ENCODE assay signal across 13 cellular contexts in the genomic region with DNA sequence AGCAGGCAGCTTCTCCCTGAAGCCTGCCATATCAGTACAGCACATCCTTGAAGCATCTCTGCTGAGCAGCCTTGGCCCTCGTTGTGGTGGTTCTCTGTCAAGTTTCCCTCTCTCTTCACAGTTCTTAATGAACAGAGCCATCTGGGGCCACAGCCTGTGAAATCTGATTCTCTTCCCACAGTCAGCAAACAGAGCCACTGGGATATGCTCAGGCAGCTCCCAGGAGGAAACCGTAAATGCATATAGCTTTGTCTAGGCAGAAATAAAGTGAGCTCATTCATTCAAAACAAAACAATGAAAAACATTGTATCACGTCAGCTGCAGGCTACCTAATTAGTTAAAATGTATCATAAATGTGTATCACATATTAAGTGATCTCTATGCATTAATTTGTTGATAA.
DNase-seq lines count a peak whose midpoint lies in the region; ATAC-seq, FAIRE-seq and TF ChIP-seq lines count a peak whose summit lies in the region.
"Had no signal": no experiment of that assay in that cellular context is flagged by ENCODE, and none has a peak within 500 bp of the region (broad histone marks: within the 10 kb centered on the region; RNA-seq: fewer than 3 reads in every experiment).

No MANE protein-coding gene starts in this region.

- FAIRE-seq in bronchial epithelial cell (lab: Jason Lieb, UNC): no peak
- FAIRE-seq: G401.6 had no signal

- peaks cover 4% of the 10 kb centered on the region for H3K27me3 Mint-ChIP-seq in nephron (ENCODE audit: low read depth)
- H3K27me3 Mint-ChIP-seq: activated B cell treated with CpG ODN at 0.5 μM for 24 hours had no signal

- H3K4me3 ChIP-seq in bronchial epithelial cell (ENCODE audit: low read depth, low read length): no peak overlapping the region
- H3K4me3 ChIP-seq: gastroesophageal sphincter had no signal

- H3K27me3 ChIP-seq in bronchial epithelial cell (ENCODE audit: control insufficient read depth, insufficient read depth, low read length): no peaks in the 10 kb centered on the region

- peak overlapping the region; percentile 20 to 41 (median 37) for H3K27ac Mint-ChIP-seq in nephron
- H3K27ac Mint-ChIP-seq: activated B cell treated with CpG ODN at 0.5 μM for 24 hours; activated naive CD8-positive, alpha-beta T cell treated with anti-CD3 and anti-CD28 coated beads, Interleukin-2, amount 50 U/mL, for 24 hours had no signal

- no peaks in the 10 kb centered on the region for H3K9me3 Mint-ChIP-seq in nephron

- H3K36me3 Mint-ChIP-seq in nephron (ENCODE audit: low read depth): peaks cover 3% of the 10 kb centered on the region

- TF ChIP-seq CTCF in bronchial epithelial cell (IDR thresholded peaks at IDR 0.05; ENCODE audit: insufficient read depth, low read length, severe bottlenecking) (no peak), nephron (IDR thresholded peaks at IDR 0.05; ENCODE audit: unreplicated experiment in 3 of 3) (no peak)

- no peak overlapping the region for H3K4me3 Mint-ChIP-seq in nephron
- H3K4me3 Mint-ChIP-seq: activated B cell treated with CpG ODN at 0.5 μM for 24 hours; activated naive CD8-positive, alpha-beta T cell treated with anti-CD3 and anti-CD28 coated beads, Interleukin-2, amount 50 U/mL, for 24 hours had no signal

- ATAC-seq in GM21423 (IDR thresholded peaks at IDR 0.05; ENCODE audit: unreplicated experiment): no peak
- ATAC-seq: activated naive CD8-positive, alpha-beta T cell treated with anti-CD3 and anti-CD28 coated beads, Interleukin-2, amount 50 U/mL, for 24 hours; gastroesophageal sphincter had no signal

- H3K4me1 Mint-ChIP-seq in nephron: peaks cover 32% of the 10 kb centered on the region
- H3K4me1 Mint-ChIP-seq: activated naive CD8-positive, alpha-beta T cell treated with anti-CD3 and anti-CD28 coated beads, Interleukin-2, amount 50 U/mL, for 24 hours had no signal

- no peaks in the 10 kb centered on the region for H3K36me3 ChIP-seq in bronchial epithelial cell (ENCODE audit: control insufficient read depth, insufficient read depth, low read length)
- H3K36me3 ChIP-seq: gastroesophageal sphincter had no signal

- DNase-seq in EH (ENCODE audit: low read depth) (peak; percentile 77), NCI-H2029 (lab: John Stamatoyannopoulos, UW) (peak; percentile 60), bronchial epithelial cell (ENCODE audit: low read depth) (peak; percentile 90), SW 1271 (lab: John Stamatoyannopoulos, UW) (no peak), globus pallidus (ENCODE audit: low spot score) (no peak), CD1c-positive myeloid dendritic cell (ENCODE audit: extremely low spot score) (no peak)
- DNase-seq: activated B cell treated with CpG ODN at 0.5 μM for 24 hours; activated naive CD8-positive, alpha-beta T cell treated with anti-CD3 and anti-CD28 coated beads, Interleukin-2, amount 50 U/mL, for 24 hours; NCI-H226 had no signal

Comparison
In these comparisons a context has a peak if more than half of its experiments do, and no peak if none do; other contexts are left out.
1. DNase-seq: peak in EH (single experiment), NCI-H2029 (single experiment) and bronchial epithelial cell (single experiment); none in SW 1271 (0 of 2), globus pallidus (single experiment) and CD1c-positive myeloid dendritic cell (single experiment).